In genomic region chr11:6480299-6480914, GRCh38 we compare ENCODE assay signal across 8 cellular contexts. TPM values are rescaled to one million over a fixed set of nuclear protein-coding genes. Genes with fewer than 3 reads are reported as not detected.
DNase-seq lines count a peak whose midpoint lies in the region; ATAC-seq and TF ChIP-seq lines count a peak whose summit lies in the region.

No MANE protein-coding gene starts in this region.

- no peaks in the 10 kb centered on the region for H4K20me1 ChIP-seq in OCI-LY3 (ENCODE audit: insufficient read depth, low read length)

- H3K79me2 ChIP-seq in OCI-LY3 (ENCODE audit: low read length) = peaks cover 48% of the 10 kb centered on the region

- DNase-seq in CD4-positive, CD25-positive, alpha-beta regulatory T cell = no peak
- DNase-seq in endothelial cell (ENCODE audit: low spot score) = no peak
- no peak for DNase-seq in NCI-H1436 treated with DMSO at 0.1 percent for 48 hours (lab: John Stamatoyannopoulos, UW)
- no peak for DNase-seq in SW 1271 (lab: John Stamatoyannopoulos, UW)
- no peak for DNase-seq in cortex of kidney (lab: John Stamatoyannopoulos, UW)
- DNase-seq in iPS-NIHi7 (ENCODE audit: extremely low spot score) = no peak

- peaks cover 18% of the 10 kb centered on the region for H3K36me3 Mint-ChIP-seq in CD4-positive, CD25-positive, alpha-beta regulatory T cell
- H3K36me3 Mint-ChIP-seq in endothelial cell (ENCODE audit: low read depth, unreplicated experiment) = peaks cover 13% of the 10 kb centered on the region

- no peak for ATAC-seq in CD4-positive, CD25-positive, alpha-beta regulatory T cell (ENCODE audit: low read depth in 2 of 2)

- peak overlapping the region; percentile 94 for H3K27ac ChIP-seq in CD4-positive, CD25-positive, alpha-beta regulatory T cell (ENCODE audit: insufficient read depth, low read length, poor library complexity, severe bottlenecking)
- H3K27ac ChIP-seq in OCI-LY3 (ENCODE audit: low read length) = peak overlapping the region; percentile 48

- peak overlapping the region; percentile 97 for H3K9ac ChIP-seq in OCI-LY3 (ENCODE audit: low read length)

- peak overlapping the region; percentile 75 for H3K4me3 ChIP-seq in CD4-positive, CD25-positive, alpha-beta regulatory T cell (ENCODE audit: low read depth, low read length)
- peak overlapping the region; percentile 95 for H3K4me3 ChIP-seq in OCI-LY3 (ENCODE audit: low read length)
- peak overlapping the region; percentile 89 for H3K4me3 ChIP-seq in neuron (ENCODE audit: low read length)

- H3K9me3 ChIP-seq in CD4-positive, CD25-positive, alpha-beta regulatory T cell (ENCODE audit: control insufficient read depth in 2 of 2, low read length in 2 of 2) = no peaks in the 10 kb centered on the region
- H3K9me3 ChIP-seq in OCI-LY3 (ENCODE audit: insufficient read depth, low read length) (no peaks in the 10 kb centered on the region), neuron (ENCODE audit: low read length) (no peaks in the 10 kb centered on the region)

- H2AFZ ChIP-seq in OCI-LY3 (ENCODE audit: low read depth, low read length) (no peak overlapping the region), neuron (ENCODE audit: low read depth, low read length) (no peak overlapping the region)

- H3K4me2 ChIP-seq in OCI-LY3 (ENCODE audit: low read length) = peak overlapping the region; percentile 99

- H3K36me3 ChIP-seq in CD4-positive, CD25-positive, alpha-beta regulatory T cell (ENCODE audit: control insufficient read depth, insufficient read depth, low read length) = peaks cover 36% of the 10 kb centered on the region
- H3K36me3 ChIP-seq in OCI-LY3 (replicated peaks; ENCODE audit: low read depth, low read length) (peaks cover 60% of the 10 kb centered on the region), neuron (ENCODE audit: insufficient read depth, low read length) (peaks cover 51% of the 10 kb centered on the region)

- H3K27ac Mint-ChIP-seq in CD4-positive, CD25-positive, alpha-beta regulatory T cell = peak overlapping the region; percentile 91 to 98 (median 97)
- peak overlapping the region; percentile 98 for H3K27ac Mint-ChIP-seq in endothelial cell (ENCODE audit: unreplicated experiment)

- H3K4me1 Mint-ChIP-seq in CD4-positive, CD25-positive, alpha-beta regulatory T cell = peaks cover 20 to 51% (median 31%) of the 10 kb centered on the region in 4 donors
- H3K4me1 Mint-ChIP-seq in endothelial cell (ENCODE audit: unreplicated experiment) = peaks cover 25% of the 10 kb centered on the region

- TF ChIP-seq CTCF in OCI-LY3 (IDR thresholded peaks at IDR 0.05; ENCODE audit: low read depth, low read length) (no peak), endothelial cell (IDR thresholded peaks at IDR 0.05; ENCODE audit: unreplicated experiment) (no peak)

- H3K27me3 Mint-ChIP-seq in CD4-positive, CD25-positive, alpha-beta regulatory T cell = no peaks in the 10 kb centered on the region
- H3K27me3 Mint-ChIP-seq in endothelial cell (ENCODE audit: unreplicated experiment) = peaks cover 8% of the 10 kb centered on the region

- H3K4me3 Mint-ChIP-seq in CD4-positive, CD25-positive, alpha-beta regulatory T cell = peak overlapping the region; percentile 89 to 99 (median 96)
- peak overlapping the region; percentile 96 for H3K4me3 Mint-ChIP-seq in endothelial cell (ENCODE audit: unreplicated experiment)

- no peaks in the 10 kb centered on the region for H3K27me3 ChIP-seq in CD4-positive, CD25-positive, alpha-beta regulatory T cell (ENCODE audit: control insufficient read depth, insufficient read depth, low read length)
- H3K27me3 ChIP-seq in OCI-LY3 (ENCODE audit: low read depth, low read length) (no peaks in the 10 kb centered on the region), neuron (ENCODE audit: insufficient read depth, low read length) (no peaks in the 10 kb centered on the region)

- H3K9me3 Mint-ChIP-seq in CD4-positive, CD25-positive, alpha-beta regulatory T cell = peaks cover 0 to 2% (median 0%) of the 10 kb centered on the region in 7 donors
- no peaks in the 10 kb centered on the region for H3K9me3 Mint-ChIP-seq in endothelial cell (ENCODE audit: unreplicated experiment)

- peaks cover 33% of the 10 kb centered on the region for H3K4me1 ChIP-seq in CD4-positive, CD25-positive, alpha-beta regulatory T cell (ENCODE audit: control insufficient read depth, insufficient read depth, low read length, poor library complexity, severe bottlenecking)
- H3K4me1 ChIP-seq in OCI-LY3 (ENCODE audit: low read length) = peaks cover 15% of the 10 kb centered on the region
- peaks cover 15% of the 10 kb centered on the region for H3K4me1 ChIP-seq in neuron (ENCODE audit: insufficient read depth, low read length)

RNA-seq across cellular contexts. Expression of gene ARFIP2, which starts 0.7 kb away (rescaled TPM):
- 45.4 TPM for total RNA-seq in CD4-positive, CD25-positive, alpha-beta regulatory T cell
- polyA plus RNA-seq in CD4-positive, CD25-positive, alpha-beta regulatory T cell = 10 to 100 TPM; 33.0 to 38.3 (median 35.6) TPM
- total RNA-seq in endothelial cell (ENCODE audit: unreplicated experiment) = 46.7 TPM

RNA-seq across cellular contexts. Expression of gene TIMM10B, which starts 0.9 kb away (rescaled TPM):
- 49.8 TPM for total RNA-seq in CD4-positive, CD25-positive, alpha-beta regulatory T cell
- polyA plus RNA-seq in CD4-positive, CD25-positive, alpha-beta regulatory T cell = 10 to 100 TPM; 24.5 to 47.9 (median 33.4) TPM
- 42.2 TPM for total RNA-seq in endothelial cell (ENCODE audit: unreplicated experiment)

RNA-seq across cellular contexts. Expression of gene TRIM3, which starts 6.7 kb away (rescaled TPM):
- 16.4 TPM for total RNA-seq in CD4-positive, CD25-positive, alpha-beta regulatory T cell
- 1 to 10 TPM in 3 of 4 donors, under 1 TPM in 1; 0.91 to 2.7 (median 1.9) TPM for polyA plus RNA-seq in CD4-positive, CD25-positive, alpha-beta regulatory T cell
- total RNA-seq in endothelial cell (ENCODE audit: unreplicated experiment) = 26.0 TPM

RNA-seq across cellular contexts. Expression of gene DNHD1, which starts 16.7 kb away (rescaled TPM):
- total RNA-seq in CD4-positive, CD25-positive, alpha-beta regulatory T cell = 32.7 TPM
- polyA plus RNA-seq in CD4-positive, CD25-positive, alpha-beta regulatory T cell = 1 to 10 TPM in 3 of 4 donors, under 1 TPM in 1; 0.65 to 1.6 (median 1.4) TPM
- 8.5 TPM for total RNA-seq in endothelial cell (ENCODE audit: unreplicated experiment)

RNA-seq across cellular contexts. Expression of gene HPX, which starts 39.6 kb away (rescaled TPM):
- 1.5 TPM for total RNA-seq in CD4-positive, CD25-positive, alpha-beta regulatory T cell
- polyA plus RNA-seq in CD4-positive, CD25-positive, alpha-beta regulatory T cell = not detected
- 1.4 TPM for total RNA-seq in endothelial cell (ENCODE audit: unreplicated experiment)
